Comparison of ENCODE assay signal across 20 cellular contexts in genomic region chr11:126546191-126546590, GRCh38.
DNase-seq lines count a peak whose midpoint lies in the region; ATAC-seq and TF ChIP-seq lines count a peak whose summit lies in the region.
"Had no signal": no experiment of that assay in that cellular context is flagged by ENCODE, and none has a peak within 500 bp of the region (broad histone marks: within the 10 kb centered on the region; RNA-seq: fewer than 3 reads in every experiment).

No MANE protein-coding gene starts in this region.

- no peak overlapping the region for H4K5ac ChIP-seq in IMR-90 (ENCODE audit: low read depth, low read length)

- no peak overlapping the region for H3K27ac Mint-ChIP-seq in endodermal cell
- H3K27ac Mint-ChIP-seq: activated CD4-positive, alpha-beta memory T cell treated with anti-CD3 and anti-CD28 coated beads for 36 hours; H9; mesothelial cell of epicardium had no signal

- intact Hi-C loops in IMR-90 (cut with micrococcal nuclease) = no loop called here

- H2AK9ac ChIP-seq in IMR-90 (replicated peaks; ENCODE audit: low read depth, low read length, poor library complexity) = no peak overlapping the region

- H3K9ac ChIP-seq in IMR-90 (ENCODE audit: low read depth, low read length) (no peak overlapping the region), endodermal cell (ENCODE audit: extremely low read depth, low read length, poor library complexity, severe bottlenecking) (no peak overlapping the region), Karpas-422 (ENCODE audit: low read length) (no peak overlapping the region)

- H3K23ac ChIP-seq in IMR-90 (ENCODE audit: low read depth, low read length) = no peak overlapping the region

- peak; percentile 46 for DNase-seq in EH (ENCODE audit: low read depth)
- DNase-seq in IMR-90 = peak; percentile 21
- DNase-seq in endodermal cell = peak; percentile 67
- DNase-seq in osteoblast (ENCODE audit: insufficient read length, low spot score, missing footprints) = peak; percentile 88
- no peak for DNase-seq in Karpas-422
- no peak for DNase-seq in activated gamma-delta T cell (lab: John Stamatoyannopoulos, UW)
- DNase-seq: activated CD4-positive, alpha-beta memory T cell treated with anti-CD3 and anti-CD28 coated beads for 36 hours; activated effector memory CD4-positive, alpha-beta T cell treated with anti-CD3 and anti-CD28 coated beads, Interleukin-2, amount 50 U/mL, for 16 hours; AML-193; H9; left lung; NCI-H1694; NCI-H2171 treated with DMSO at 0.1 percent for 48 hours; NCI-H526; T-helper 9 cell had no signal

- no TSS peak for BruUV-seq in IMR-90 (replicated peaks; lab: Mats Ljungman, UMichigan)

- H3K18ac ChIP-seq in IMR-90 (ENCODE audit: low read depth, low read length) = no peak overlapping the region

- H2BK120ac ChIP-seq in IMR-90 (ENCODE audit: low read depth, low read length) = no peak overlapping the region

- no CpG with 5 or more reads among the region's 2 CpGs for WGBS in IMR-90 (ENCODE audit: extremely low coverage in 2 of 2, insufficient read length in 1 of 2), 2 experiments
- 91% methylated on average over 2 of the region's 2 CpGs; no CpG with 5 or more reads in 1 of the 2 experiments for WGBS in endodermal cell (ENCODE audit: insufficient coverage in 1 of 2, insufficient read length in 1 of 2), 2 experiments

- H2BK15ac ChIP-seq in IMR-90 (ENCODE audit: low read depth, low read length) = no peak overlapping the region

- H3K4ac ChIP-seq in IMR-90 (ENCODE audit: low read depth, low read length) = no peak overlapping the region

- H2BK5ac ChIP-seq in IMR-90 (ENCODE audit: low read depth, low read length, poor library complexity, severe bottlenecking) = no peak overlapping the region

- no peak for ATAC-seq in IMR-90 (ENCODE audit: low read depth)
- no peak for ATAC-seq in HG02623 (IDR thresholded peaks at IDR 0.05; ENCODE audit: unreplicated experiment)
- ATAC-seq: K562, left lung had no signal

- H3K4me3 Mint-ChIP-seq in endodermal cell = no peak overlapping the region
- H3K4me3 Mint-ChIP-seq: activated CD4-positive, alpha-beta memory T cell treated with anti-CD3 and anti-CD28 coated beads for 36 hours; H9; mesothelial cell of epicardium; nephron had no signal

- H3K56ac ChIP-seq in IMR-90 (ENCODE audit: extremely low read depth, insufficient read depth, low read length) = no peak overlapping the region

- no peaks in the 10 kb centered on the region for H3K36me3 Mint-ChIP-seq in endodermal cell (ENCODE audit: low read depth)
- H3K36me3 Mint-ChIP-seq: activated CD4-positive, alpha-beta memory T cell treated with anti-CD3 and anti-CD28 coated beads for 36 hours; mesothelial cell of epicardium had no signal

- no peak overlapping the region for H2AK5ac ChIP-seq in IMR-90 (ENCODE audit: low read depth, low read length)

- H3K9me2 ChIP-seq in Karpas-422 (replicated peaks; ENCODE audit: insufficient read depth, low read length) = no peaks in the 10 kb centered on the region

- H3K36me3 ChIP-seq in IMR-90 (ENCODE audit: control insufficient read depth, insufficient read depth, low read length) (no peaks in the 10 kb centered on the region), endodermal cell (ENCODE audit: control insufficient read depth, insufficient read depth, low read length) (no peaks in the 10 kb centered on the region), osteoblast (ENCODE audit: insufficient read depth, low read length) (no peaks in the 10 kb centered on the region), Karpas-422 (ENCODE audit: insufficient read depth, low read length) (no peaks in the 10 kb centered on the region)
- H3K36me3 ChIP-seq: breast epithelium, left lung had no signal

- H3K4me2 ChIP-seq in IMR-90 (ENCODE audit: low read depth, low read length) (no peak overlapping the region), osteoblast (ENCODE audit: insufficient read depth, low read length) (no peak overlapping the region), Karpas-422 (ENCODE audit: low read depth, low read length, poor library complexity, severe bottlenecking) (no peak overlapping the region)

- dilution Hi-C loops in IMR-90 (cut with HindIII; ENCODE audit: low sequenced_read_pairs, unreplicated experiment) = no loop called here

- H3K4me1 ChIP-seq in IMR-90 (ENCODE audit: control insufficient read depth, insufficient read depth, low read length) (peaks cover 3% of the 10 kb centered on the region), endodermal cell (ENCODE audit: control insufficient read depth, insufficient read depth, low read length) (peaks cover 21% of the 10 kb centered on the region), osteoblast (ENCODE audit: insufficient read depth, low read length) (peaks cover 17% of the 10 kb centered on the region), Karpas-422 (ENCODE audit: low read length) (peaks cover 4% of the 10 kb centered on the region; the same call in 1 of the 2 replicates)
- H3K4me1 ChIP-seq: breast epithelium, left lung had no signal

- H3K27ac ChIP-seq in IMR-90 (ENCODE audit: insufficient read depth, low read length) (no peak overlapping the region), endodermal cell (ENCODE audit: low read depth, low read length) (no peak overlapping the region), osteoblast (ENCODE audit: low read depth, low read length) (no peak overlapping the region), Karpas-422 (ENCODE audit: low read length) (no peak overlapping the region)
- H3K27ac ChIP-seq: breast epithelium, left lung had no signal

- H3K4me3 ChIP-seq in IMR-90 (ENCODE audit: insufficient read depth, low read depth, low read length) (no peak overlapping the region), endodermal cell (ENCODE audit: low read length) (no peak overlapping the region), osteoblast (ENCODE audit: insufficient read depth, low read length) (no peak overlapping the region), Karpas-422 (ENCODE audit: low read length) (no peak overlapping the region)
- H3K4me3 ChIP-seq: breast epithelium, K562, left lung had no signal

- H3K79me2 ChIP-seq in osteoblast (ENCODE audit: insufficient read depth, low read length) = no peaks in the 10 kb centered on the region
- no peaks in the 10 kb centered on the region for H3K79me2 ChIP-seq in Karpas-422 (ENCODE audit: low read length)

- H4K20me1 ChIP-seq in IMR-90 (ENCODE audit: insufficient read depth, low read length) = peaks cover 27% of the 10 kb centered on the region; the same call in 1 of the 2 replicates
- H4K20me1 ChIP-seq in osteoblast (ENCODE audit: insufficient read depth, low read length) = peaks cover 35% of the 10 kb centered on the region
- H4K20me1 ChIP-seq in Karpas-422 (ENCODE audit: insufficient read depth, low read depth, low read length) = no peaks in the 10 kb centered on the region

- H2AFZ ChIP-seq in IMR-90 (replicated peaks; ENCODE audit: low read length, poor library complexity) = no peak overlapping the region
- H2AFZ ChIP-seq in osteoblast (ENCODE audit: low read length) = no peak overlapping the region
- H2AFZ ChIP-seq in Karpas-422 (ENCODE audit: low read length) = no peak overlapping the region

- in situ Hi-C loops in IMR-90 (cut with MboI; ENCODE audit: low sequenced_read_pairs) = no loop called here

- H2BK20ac ChIP-seq in IMR-90 (ENCODE audit: low read depth, low read length) = no peak overlapping the region

- no peak overlapping the region for H4K91ac ChIP-seq in IMR-90 (ENCODE audit: insufficient read depth, low read depth, low read length)

- H3K9me3 ChIP-seq in IMR-90 (ENCODE audit: control insufficient read depth, insufficient read depth, low read length) (no peaks in the 10 kb centered on the region), endodermal cell (ENCODE audit: control insufficient read depth, low read length) (no peaks in the 10 kb centered on the region), osteoblast (ENCODE audit: low read depth, low read length) (no peaks in the 10 kb centered on the region), Karpas-422 (ENCODE audit: low read length) (no peaks in the 10 kb centered on the region)
- H3K9me3 ChIP-seq: breast epithelium, left lung had no signal

- CTCF ChIA-PET in IMR-90 (lab: Yijun Ruan, JAX) = no interaction called here

- no peaks in the 10 kb centered on the region for H3K9me3 Mint-ChIP-seq in endodermal cell
- H3K9me3 Mint-ChIP-seq: activated CD4-positive, alpha-beta memory T cell treated with anti-CD3 and anti-CD28 coated beads for 36 hours; H9; mesothelial cell of epicardium; nephron had no signal

- peaks cover 32% of the 10 kb centered on the region for H3K4me1 Mint-ChIP-seq in endodermal cell

- TF ChIP-seq CTCF in IMR-90 (conservative IDR thresholded peaks at IDR 0.05; ENCODE audit: low read depth, low read length) (no peak), endodermal cell (conservative IDR thresholded peaks at IDR 0.05) (no peak), osteoblast (IDR thresholded peaks at IDR 0.05; ENCODE audit: extremely low read depth, low read depth, low read length) (no peak)

- POLR2A ChIA-PET in IMR-90 (lab: Charles Lee; ENCODE audit: unreplicated experiment) = no interaction called here

- TF ChIP-seq RAD21 in IMR-90 (IDR thresholded peaks at IDR 0.05; ENCODE audit: low read length) = no peak

- H3K79me1 ChIP-seq in IMR-90 (ENCODE audit: low read depth in 1 of 2, low read length in 2 of 2) = 0 out of 4 replicates have a peak, but pooled peaks cover 0 to 2% of the 10 kb centered on the region in 2 experiments

- no peaks in the 10 kb centered on the region for H3K27me3 Mint-ChIP-seq in endodermal cell (ENCODE audit: insufficient read depth)

- H4K8ac ChIP-seq in IMR-90 (ENCODE audit: low read depth in 2 of 2, low read length in 2 of 2) = no peak overlapping the region

- H3K27me3 ChIP-seq in IMR-90 (ENCODE audit: control insufficient read depth, insufficient read depth, low read length) (no peaks in the 10 kb centered on the region), endodermal cell (ENCODE audit: control insufficient read depth, insufficient read depth, low read length, poor library complexity, severe bottlenecking) (no peaks in the 10 kb centered on the region), osteoblast (ENCODE audit: insufficient read depth, low read length) (peaks cover 4% of the 10 kb centered on the region), Karpas-422 (ENCODE audit: low read length) (no peaks in the 10 kb centered on the region)
- H3K27me3 ChIP-seq: breast epithelium had no signal

- no peak for TF ChIP-seq POLR2A in IMR-90 (IDR thresholded peaks at IDR 0.05; ENCODE audit: low read depth, low read length)

- H3K9me1 ChIP-seq in IMR-90 (ENCODE audit: insufficient read depth, low read length) = peaks cover 11% of the 10 kb centered on the region

- no peak overlapping the region for H3K14ac ChIP-seq in IMR-90 (replicated peaks; ENCODE audit: low read depth, low read length)

TF ChIP-seq in IMR-90, 13 proteins besides CTCF, POLR2A, EP300 and RAD21:
- no peak for TF ChIP-seq USF2 (IDR thresholded peaks at IDR 0.05; ENCODE audit: low read depth, low read length)

Comparison
In these comparisons a context has a peak if more than half of its experiments do, and no peak if none do; other contexts are left out.
1. DNase-seq: peak in EH (single experiment), IMR-90 (single experiment), endodermal cell (single experiment) and osteoblast (single experiment); none in Karpas-422 (single experiment) and activated gamma-delta T cell (single experiment).